Comparison of ENCODE assay signal across 8 cellular contexts in the genomic region with DNA sequence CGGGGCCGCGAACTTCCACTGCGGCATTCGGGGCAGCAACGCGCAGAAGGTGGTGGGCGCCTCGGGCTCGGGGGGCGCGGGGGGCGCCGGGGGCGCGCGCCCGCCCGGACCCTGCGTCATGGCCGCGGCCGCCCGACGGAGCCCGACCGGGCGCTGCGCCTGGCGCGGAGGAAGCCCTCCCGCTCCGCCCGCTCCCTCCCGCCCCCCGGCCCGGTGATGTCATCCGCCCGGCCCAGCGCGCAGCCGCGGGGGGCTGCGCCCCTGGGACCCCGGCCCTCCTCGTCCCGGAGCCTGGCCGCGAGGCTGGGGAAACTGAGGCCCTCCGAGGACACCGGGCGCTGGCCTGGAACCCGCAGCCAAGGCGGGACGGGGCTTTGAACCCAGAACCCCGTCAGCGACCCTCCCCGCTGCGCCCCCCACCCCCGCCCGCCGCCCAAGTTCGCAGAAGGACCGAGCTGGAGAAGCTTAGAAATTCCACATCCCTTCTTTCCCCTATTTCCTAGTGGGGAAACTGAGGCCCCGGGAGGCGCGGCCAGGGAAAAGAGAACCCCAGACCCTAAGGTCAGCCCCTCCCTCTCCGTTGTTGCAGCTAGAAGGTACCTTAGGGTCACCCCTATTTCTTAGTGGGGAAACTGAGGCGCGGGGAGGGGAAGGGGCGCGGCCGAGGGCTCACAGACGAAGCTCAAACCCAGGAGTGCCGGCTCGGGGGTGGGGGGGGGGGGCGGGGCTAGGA. TPM values are rescaled to one million over a fixed set of nuclear protein-coding genes. Genes with fewer than 3 reads are reported as not detected.
DNase-seq lines count a peak whose midpoint lies in the region; ATAC-seq and TF ChIP-seq lines count a peak whose summit lies in the region.

Gene SHC2 (minus strand): TSS at position 157 of the 733 bp plus-strand sequence. CDS start 37 bp downstream, at position 120.

- peak within 1 kb of the TSS; percentile 47 for H3K27ac ChIP-seq in SJCRH30

- H3K27me3 ChIP-seq in Caco-2 (replicated peaks; ENCODE audit: control insufficient read depth, insufficient read depth, low read length) = no peaks in the 10 kb centered on the region
- no peaks in the 10 kb centered on the region for H3K27me3 ChIP-seq in SJCRH30

- H3K27ac Mint-ChIP-seq in Caco-2 (ENCODE audit: unreplicated experiment) = peak within 1 kb of the TSS; percentile 32

- H3K36me3 ChIP-seq in Caco-2 (ENCODE audit: control insufficient read depth, insufficient read depth, low read length) (no peaks in the 10 kb centered on the region), SJCRH30 (no peaks in the 10 kb centered on the region)

- no TSS peak for BruUV-seq in Caco-2 (replicated peaks; lab: Mats Ljungman, UMichigan)

- peak within 1 kb of the TSS; percentile 70 for H3K4me3 ChIP-seq in Caco-2 (ENCODE audit: low read depth, low read length)
- peak within 1 kb of the TSS; percentile 62 for H3K4me3 ChIP-seq in SJCRH30
- H3K4me3 ChIP-seq in fibroblast of villous mesenchyme (ENCODE audit: low read depth, low read length) = peak within 1 kb of the TSS; percentile 73

- POLR2A ChIA-PET in Caco-2 (lab: Charles Lee) = no interaction called here

- no peaks in the 10 kb centered on the region for H3K36me3 Mint-ChIP-seq in Caco-2 (ENCODE audit: insufficient read depth, unreplicated experiment)

- ATAC-seq in HG03095 (IDR thresholded peaks at IDR 0.05; ENCODE audit: unreplicated experiment) (no peak), GM19324 (IDR thresholded peaks at IDR 0.05; ENCODE audit: low FRiP score, unreplicated experiment) (no peak), HG03280 (IDR thresholded peaks at IDR 0.05; ENCODE audit: unreplicated experiment) (no peak)

- DNase-seq in Caco-2 = no peak
- no peak for DNase-seq in SJCRH30
- no peak for DNase-seq in fibroblast of villous mesenchyme (ENCODE audit: low read depth)
- no peak for DNase-seq in occipital lobe (lab: John Stamatoyannopoulos, UW)
- DNase-seq in EL = no peak

- no peaks in the 10 kb centered on the region for H3K9me3 ChIP-seq in Caco-2
- H3K9me3 ChIP-seq in SJCRH30 (replicated peaks) = no peaks in the 10 kb centered on the region

- TF ChIP-seq CTCF in Caco-2 (IDR thresholded peaks at IDR 0.05; ENCODE audit: insufficient read depth in 1 of 2, low read depth in 1 of 2, low read length in 1 of 2, severe bottlenecking in 1 of 2, unreplicated experiment in 1 of 2) (no peak), fibroblast of villous mesenchyme (IDR thresholded peaks at IDR 0.05; ENCODE audit: insufficient read depth, low read depth, low read length) (no peak)

- H3K4me1 ChIP-seq in Caco-2 (no peaks in the 10 kb centered on the region), SJCRH30 (no peaks in the 10 kb centered on the region)

- CTCF ChIA-PET in Caco-2 (lab: Charles Lee) = no interaction called here

- H3K4me1 Mint-ChIP-seq in Caco-2 (ENCODE audit: low read depth, unreplicated experiment) = no peaks in the 10 kb centered on the region

- H3K4me3 Mint-ChIP-seq in Caco-2 (ENCODE audit: unreplicated experiment) = peak within 1 kb of the TSS; percentile 75

- no peaks in the 10 kb centered on the region for H3K27me3 Mint-ChIP-seq in Caco-2 (ENCODE audit: insufficient read depth, unreplicated experiment)

- intact Hi-C loops in Caco-2 (cut with micrococcal nuclease; ENCODE audit: unreplicated experiment) = no loop called here

- peaks cover 7% of the 10 kb centered on the region for H3K9me3 Mint-ChIP-seq in Caco-2 (ENCODE audit: unreplicated experiment)

RNA-seq across cellular contexts. Expression of gene SHC2, which starts in this region (rescaled TPM):
- total RNA-seq in Caco-2 (2022) = 1.3 and 2.4 TPM in 2 replicates
- 0.12 and 0.23 TPM in 2 replicates for total RNA-seq in SJCRH30 (2014; rRNA removed; shearing (Covaris generic))
- total RNA-seq in fibroblast of villous mesenchyme = 0.32 and 0.43 TPM in 2 replicates
- 13.9 TPM for total RNA-seq in occipital lobe
